16 cellular contexts compared by ENCODE assay signal in genomic region chr22:46010177-46010867, GRCh38. TPM values are rescaled to one million over a fixed set of nuclear protein-coding genes. Genes with fewer than 3 reads are reported as not detected.
DNase-seq lines count a peak whose midpoint lies in the region; ATAC-seq and TF ChIP-seq lines count a peak whose summit lies in the region.
"Had no signal": no experiment of that assay in that cellular context is flagged by ENCODE, and none has a peak within 500 bp of the region (broad histone marks: within the 10 kb centered on the region; RNA-seq: fewer than 3 reads in every experiment).

No MANE protein-coding gene starts in this region.

- TF ChIP-seq POLR2A in spleen (IDR thresholded peaks at IDR 0.05), result no peak

- DNase-seq in GM23248 (peak; percentile 90), amniotic epithelial cell (ENCODE audit: low read depth) (peak; percentile 52), left cardiac atrium (peak; percentile 33), spleen (peak; percentile 71), H7 (no peak), hippocampal formation (lab: John Stamatoyannopoulos, UW) (no peak)
- DNase-seq: activated CD4-positive, CD25-positive, alpha-beta regulatory T cell treated with anti-CD3 and anti-CD28 coated beads, Interleukin-2, amount 50 U/mL, for 72 hours; activated naive CD4-positive, alpha-beta T cell treated with anti-CD3 and anti-CD28 coated beads for 36 hours; CD8-positive, alpha-beta T cell; stimulated activated CD4-positive, alpha-beta T cell treated with anti-CD3 and anti-CD28 coated beads, Interleukin-1b, Interleukin-23, amount 100 ng/mL, for 48 hours; stimulated activated naive CD4-positive, alpha-beta T cell had no signal

- H3K79me2 ChIP-seq in GM23248 (ENCODE audit: insufficient read depth), result peaks cover 49% of the 10 kb centered on the region

- H3K9me3 ChIP-seq in GM23248 (ENCODE audit: low read depth), result no peaks in the 10 kb centered on the region
- H3K9me3 ChIP-seq in spleen, result peaks cover 0 to 14% (median 10%) of the 10 kb centered on the region in 8 donors

- intact Hi-C loops in left cardiac atrium (cut with DNase I), result no loop called here
- intact Hi-C loops in spleen (cut with DNase I; ENCODE audit: low total_unique reads), result no loop called here

- in situ Hi-C loops in GM23248 (cut with MboI), result no loop called here

- H3K4me3 ChIP-seq in GM23248 (no peak overlapping the region), spleen (no peak overlapping the region), H7 (ENCODE audit: insufficient read depth, low read depth, low read length) (no peak overlapping the region)
- H3K4me3 ChIP-seq: SK-N-MC had no signal

- H3K4me1 ChIP-seq in GM23248 (ENCODE audit: insufficient read depth), result peaks cover 43% of the 10 kb centered on the region
- peaks cover 27 to 86% (median 57%) of the 10 kb centered on the region in 6 donors for H3K4me1 ChIP-seq in spleen

- ATAC-seq in left cardiac atrium (no peak), HG03571 (IDR thresholded peaks at IDR 0.05; ENCODE audit: unreplicated experiment) (no peak), HG03342 (IDR thresholded peaks at IDR 0.05; ENCODE audit: unreplicated experiment) (no peak)
- ATAC-seq: CD8-positive, alpha-beta T cell had no signal

- no peak overlapping the region for H3K4me2 ChIP-seq in GM23248 (ENCODE audit: unreplicated experiment)
- H3K4me2 ChIP-seq: KMS-11 had no signal

- WGBS in GM23248 (ENCODE audit: low coverage in 1 of 2, low lambda C conversion rate in 2 of 2, missing lambda C conversion rate in 2 of 2), 2 experiments, result 74 to 78% methylated on average over 8 of the region's 8 CpGs
- WGBS in spleen, 5 donors, result 87 to 91% (median 88%) methylated on average over 8 of the region's 8 CpGs

- H3K36me3 ChIP-seq in GM23248 (ENCODE audit: low read depth), result no peaks in the 10 kb centered on the region
- H3K36me3 ChIP-seq in spleen, result no peaks in the 10 kb centered on the region
- H3K36me3 ChIP-seq in H7 (replicated peaks; ENCODE audit: control insufficient read depth, insufficient read depth, low read length), result no peaks in the 10 kb centered on the region

- H2AFZ ChIP-seq in GM23248, result no peak overlapping the region

- no peaks in the 10 kb centered on the region for H4K20me1 ChIP-seq in GM23248 (ENCODE audit: insufficient read depth)

- H3K9me2 ChIP-seq in GM23248 (ENCODE audit: insufficient read depth), result no peaks in the 10 kb centered on the region

- H3K27ac ChIP-seq in GM23248 (peak overlapping the region; percentile 55), spleen (peak overlapping the region in 3 of 8 donors; percentile 17 to 92 (median 87))
- H3K27ac ChIP-seq: KMS-11, SK-N-MC had no signal

- no peak for TF ChIP-seq CTCF in spleen (IDR thresholded peaks at IDR 0.05 in 8 of 11, conservative IDR thresholded peaks at IDR 0.05 in 3 of 11)

- H3K9ac ChIP-seq in GM23248, result no peak overlapping the region
- H3K9ac ChIP-seq: KMS-11 had no signal

- H3F3A ChIP-seq in GM23248 (ENCODE audit: insufficient read depth), result peaks cover 12% of the 10 kb centered on the region

- H3K27me3 ChIP-seq in GM23248 (replicated peaks; ENCODE audit: insufficient read depth) (no peaks in the 10 kb centered on the region), spleen (replicated peaks in 1 of 7) (peaks cover 0 to 9% (median 0%) of the 10 kb centered on the region in 7 donors), H7 (ENCODE audit: control insufficient read depth, insufficient read depth, low read length) (no peaks in the 10 kb centered on the region)

RNA-seq across cellular contexts. Expression of gene WNT7B, which starts 33.4 kb away (rescaled TPM):
- total RNA-seq in GM23248 (2014; rRNA removed; shearing (Covaris generic)), result 0.25 TPM in 1 of 2 replicates, not detected in the other
- 0.10 TPM in 1 of 2 replicates, not detected in the other for polyA plus RNA-seq in GM23248 (2016; fragmentation: Nextera tagmentation; extraction: Ambion mirVana)
- not detected for total RNA-seq in left cardiac atrium
- not detected for total RNA-seq in spleen
- polyA plus RNA-seq in spleen, result not detected
- 0.10 TPM in 1 of 2 replicates, not detected in the other for total RNA-seq in H7 (2014; rRNA removed; shearing (Covaris generic))
- total RNA-seq: activated naive CD4-positive, alpha-beta T cell treated with anti-CD3 and anti-CD28 coated beads for 36 hours; CD8-positive, alpha-beta T cell; NCI-H460 had no signal

Comparison
In these comparisons a context has a peak if more than half of its experiments do, and no peak if none do; other contexts are left out.
1. DNase-seq: peak in GM23248 (single experiment), amniotic epithelial cell (single experiment), left cardiac atrium (single experiment) and spleen (single experiment); none in H7 (single experiment) and hippocampal formation (0 of 2).